13 cellular contexts compared by ENCODE assay signal in genomic region chr4:154928640-154929257, GRCh38.
DNase-seq lines count a peak whose midpoint lies in the region; ATAC-seq and TF ChIP-seq lines count a peak whose summit lies in the region.
"Had no signal": no experiment of that assay in that cellular context is flagged by ENCODE, and none has a peak within 500 bp of the region (broad histone marks: within the 10 kb centered on the region; RNA-seq: fewer than 3 reads in every experiment).

No MANE protein-coding gene starts in this region.

- ATAC-seq in left lobe of liver: peak; percentile 66
- ATAC-seq: stimulated activated naive B cell treated with anti-CD40 and anti-IgM and Interleukin-4, amounts not matched to agents 10 μg/mL and 1 μg/mL and 100 μg/mL, for 72 hours had no signal

- H3K27me3 ChIP-seq in brain microvascular endothelial cell (replicated peaks): no peaks in the 10 kb centered on the region

- in situ Hi-C loops in brain microvascular endothelial cell (cut with HindIII; ENCODE audit: low pct_ligation_motif_present, low sequenced_read_pairs): no loop called here

- DNase-seq in AG20443 (ENCODE audit: low spot score) (peak; percentile 63), HT-29 (ENCODE audit: low spot score) (peak; percentile 38), brain microvascular endothelial cell (peak; percentile 1), left lobe of liver (ENCODE audit: low spot score) (no peak), NCI-H187 (lab: John Stamatoyannopoulos, UW) (no peak), SIG-M5 treated with dmso at 0.1 percent for 504 hours (lab: John Stamatoyannopoulos, UW; ENCODE audit: unreplicated experiment) (no peak)
- DNase-seq in activated CD4-positive, alpha-beta T cell treated with anti-CD3 and anti-CD28 coated beads, Interleukin-2, amount 10 ng/mL, durations not matched to agents 7 days and 5 days: no peak
- DNase-seq in activated naive CD4-positive, alpha-beta T cell treated with anti-CD3 and anti-CD28 coated beads, Interleukin-2, amount 50 U/mL, for 16 hours: no peak
- DNase-seq: activated CD4-positive, alpha-beta T cell treated with anti-CD3 and anti-CD28 coated beads, Interleukin-2, amount 10 ng/mL, durations not matched to agents 24 days and 14 days; cortex of kidney; NCI-H1048; stimulated activated naive B cell treated with anti-CD40 and anti-IgM and Interleukin-4, amounts not matched to agents 10 μg/mL and 1 μg/mL and 100 μg/mL, for 72 hours had no signal

- TF ChIP-seq CTCF in brain microvascular endothelial cell (IDR thresholded peaks at IDR 0.05; ENCODE audit: low read depth, low read length, missing control alignments): peak; percentile 42

- no peaks in the 10 kb centered on the region for H3K36me3 Mint-ChIP-seq in activated CD4-positive, alpha-beta T cell treated with anti-CD3 and anti-CD28 coated beads, Interleukin-2, amount 10 ng/mL, durations not matched to agents 7 days and 5 days (ENCODE audit: low read depth)
- H3K36me3 Mint-ChIP-seq: stimulated activated naive B cell treated with anti-CD40 and anti-IgM and Interleukin-4, amounts not matched to agents 10 μg/mL and 1 μg/mL and 100 μg/mL, for 72 hours had no signal

- POLR2A ChIA-PET in activated CD4-positive, alpha-beta T cell treated with anti-CD3 and anti-CD28 coated beads, Interleukin-2, amount 10 ng/mL, durations not matched to agents 7 days and 5 days (lab: Charles Lee): no interaction called here

- no peaks in the 10 kb centered on the region for H3K4me1 Mint-ChIP-seq in activated CD4-positive, alpha-beta T cell treated with anti-CD3 and anti-CD28 coated beads, Interleukin-2, amount 10 ng/mL, durations not matched to agents 7 days and 5 days
- H3K4me1 Mint-ChIP-seq: activated CD4-positive, alpha-beta T cell treated with anti-CD3 and anti-CD28 coated beads, Interleukin-2, amount 10 ng/mL, durations not matched to agents 24 days and 14 days; stimulated activated naive B cell treated with anti-CD40 and anti-IgM and Interleukin-4, amounts not matched to agents 10 μg/mL and 1 μg/mL and 100 μg/mL, for 72 hours had no signal

- H3K36me3 ChIP-seq in brain microvascular endothelial cell (replicated peaks): no peaks in the 10 kb centered on the region

- H3K4me3 Mint-ChIP-seq in activated CD4-positive, alpha-beta T cell treated with anti-CD3 and anti-CD28 coated beads, Interleukin-2, amount 10 ng/mL, durations not matched to agents 7 days and 5 days: no peak overlapping the region
- H3K4me3 Mint-ChIP-seq: activated CD4-positive, alpha-beta T cell treated with anti-CD3 and anti-CD28 coated beads, Interleukin-2, amount 10 ng/mL, durations not matched to agents 24 days and 14 days; stimulated activated naive B cell treated with anti-CD40 and anti-IgM and Interleukin-4, amounts not matched to agents 10 μg/mL and 1 μg/mL and 100 μg/mL, for 72 hours had no signal

- CTCF ChIA-PET in activated CD4-positive, alpha-beta T cell treated with anti-CD3 and anti-CD28 coated beads, Interleukin-2, amount 10 ng/mL, durations not matched to agents 7 days and 5 days (lab: Charles Lee): no interaction called here

- no peaks in the 10 kb centered on the region for H3K9me3 Mint-ChIP-seq in activated CD4-positive, alpha-beta T cell treated with anti-CD3 and anti-CD28 coated beads, Interleukin-2, amount 10 ng/mL, durations not matched to agents 7 days and 5 days

- no peak overlapping the region for H3K4me3 ChIP-seq in brain microvascular endothelial cell (ENCODE audit: low read depth, low read length)

- no peak overlapping the region for H3K27ac Mint-ChIP-seq in activated CD4-positive, alpha-beta T cell treated with anti-CD3 and anti-CD28 coated beads, Interleukin-2, amount 10 ng/mL, durations not matched to agents 7 days and 5 days
- H3K27ac Mint-ChIP-seq: activated CD4-positive, alpha-beta T cell treated with anti-CD3 and anti-CD28 coated beads, Interleukin-2, amount 10 ng/mL, durations not matched to agents 24 days and 14 days; stimulated activated naive B cell treated with anti-CD40 and anti-IgM and Interleukin-4, amounts not matched to agents 10 μg/mL and 1 μg/mL and 100 μg/mL, for 72 hours had no signal

- H3K27me3 Mint-ChIP-seq in activated CD4-positive, alpha-beta T cell treated with anti-CD3 and anti-CD28 coated beads, Interleukin-2, amount 10 ng/mL, durations not matched to agents 7 days and 5 days: no peaks in the 10 kb centered on the region
- H3K27me3 Mint-ChIP-seq: activated CD4-positive, alpha-beta T cell treated with anti-CD3 and anti-CD28 coated beads, Interleukin-2, amount 10 ng/mL, durations not matched to agents 24 days and 14 days; stimulated activated naive B cell treated with anti-CD40 and anti-IgM and Interleukin-4, amounts not matched to agents 10 μg/mL and 1 μg/mL and 100 μg/mL, for 72 hours had no signal

- H3K27ac ChIP-seq in brain microvascular endothelial cell: no peak overlapping the region
- H3K27ac ChIP-seq: parathyroid adenoma had no signal

Comparison
In these comparisons a context has a peak if more than half of its experiments do, and no peak if none do; other contexts are left out.
1. DNase-seq: peak in AG20443 (single experiment), HT-29 (single experiment) and brain microvascular endothelial cell (single experiment); none in left lobe of liver (single experiment), activated CD4-positive, alpha-beta T cell treated with anti-CD3 and anti-CD28 coated beads, Interleukin-2, amount 10 ng/mL, durations not matched to agents 7 days and 5 days (single experiment), activated naive CD4-positive, alpha-beta T cell treated with anti-CD3 and anti-CD28 coated beads, Interleukin-2, amount 50 U/mL, for 16 hours (single experiment), NCI-H187 (0 of 2) and SIG-M5 treated with dmso at 0.1 percent for 504 hours (single experiment).